In the genomic region with DNA sequence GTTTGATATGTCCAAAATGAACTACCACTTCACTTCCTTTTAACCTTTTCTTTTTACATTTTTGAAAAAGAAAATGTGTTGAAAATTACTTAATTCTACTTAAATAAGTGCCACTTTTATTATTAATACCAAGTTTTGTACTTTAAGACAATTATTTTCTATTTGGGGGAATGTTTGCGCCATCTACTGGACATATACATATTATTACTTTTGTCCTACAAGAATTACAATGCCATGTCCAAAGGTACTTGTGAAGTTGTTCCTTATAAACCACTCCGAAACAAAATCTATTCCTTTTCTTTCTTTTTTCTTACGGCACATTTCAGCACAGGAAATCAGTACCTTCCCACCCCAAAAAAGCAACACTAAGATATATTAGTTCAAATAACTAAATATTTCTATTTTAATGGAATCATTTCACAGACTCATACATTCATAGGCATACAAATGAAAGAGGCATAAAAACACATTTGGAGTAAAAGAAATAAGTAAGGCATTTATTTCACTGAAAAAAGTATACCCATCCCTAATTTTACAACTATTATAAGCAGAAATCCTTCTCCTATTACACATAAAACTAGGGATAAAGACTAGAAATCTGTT, we compare ENCODE assay signal across 8 cellular contexts.
DNase-seq lines count a peak whose midpoint lies in the region; ATAC-seq and TF ChIP-seq lines count a peak whose summit lies in the region.

No MANE protein-coding gene starts in this region.

- H3K36me3 ChIP-seq in transverse colon: no peaks in the 10 kb centered on the region

- no peak for DNase-seq in GM12864 (ENCODE audit: low read depth)
- peak; percentile 23 for DNase-seq in LNCaP clone FGC (ENCODE audit: low read depth)
- peak; percentile 24 for DNase-seq in SKM-1 (lab: John Stamatoyannopoulos, UW; ENCODE audit: unreplicated experiment)
- DNase-seq in glomerular visceral epithelial cell (ENCODE audit: extremely low spot score): peak; percentile 26
- DNase-seq in transverse colon: no peak
- no peak for DNase-seq in T-helper 17 cell
- DNase-seq in stimulated activated CD4-positive, alpha-beta T cell treated with anti-CD3 and anti-CD28 coated beads, Interleukin-2, amount 100 ng/mL, for 48 hours: no peak

- TF ChIP-seq EP300 in transverse colon (IDR thresholded peaks at IDR 0.05; ENCODE audit: low read depth): no peak

- WGBS in transverse colon (ENCODE audit: low coverage in 1 of 2), 2 donors: 16 to 17% methylated on average over 3 of the region's 3 CpGs

- no peak overlapping the region for H3K4me3 Mint-ChIP-seq in T-helper 17 cell

- no peaks in the 10 kb centered on the region for H3K4me1 ChIP-seq in transverse colon

- H3K4me1 Mint-ChIP-seq in T-helper 17 cell: no peaks in the 10 kb centered on the region

- H3K27me3 Mint-ChIP-seq in T-helper 17 cell: no peaks in the 10 kb centered on the region

- H3K9me3 ChIP-seq in transverse colon (no peaks in the 10 kb centered on the region), T-helper 17 cell (ENCODE audit: control insufficient read depth, low read length, poor library complexity, severe bottlenecking) (no peaks in the 10 kb centered on the region)

- H3K27ac ChIP-seq in transverse colon: no peak overlapping the region

- H3K36me3 Mint-ChIP-seq in T-helper 17 cell (ENCODE audit: low read depth): no peaks in the 10 kb centered on the region

- no peak for ATAC-seq in T-helper 17 cell
- ATAC-seq in HG03521 (IDR thresholded peaks at IDR 0.05; ENCODE audit: unreplicated experiment): no peak

- intact Hi-C loops in transverse colon (cut with DNase I; ENCODE audit: low total_unique reads): no loop called here

- no peaks in the 10 kb centered on the region for H3K27me3 ChIP-seq in transverse colon

- TF ChIP-seq CTCF in GM12864 (IDR thresholded peaks at IDR 0.05; ENCODE audit: low read depth, low read length, missing control alignments) (peak; percentile 25), LNCaP clone FGC (IDR thresholded peaks at IDR 0.05; ENCODE audit: control insufficient read depth, extremely low read depth, insufficient read depth) (peak; percentile 49), transverse colon (IDR thresholded peaks at IDR 0.05) (peak; percentile 31 to 61 (median 50))

- in situ Hi-C loops in transverse colon (cut with MboI; ENCODE audit: low pct_ligation_motif_present in 1 of 4, low pct_unique_long_range_greater_than_20kb in 1 of 4, low sequenced_read_pairs in 3 of 4): loop anchor here in 3 of 4 donors (25.0 kb wide), 2 partner anchors 317 to 442 kb away; no protein-coding TSS in a partner anchor

- no peak overlapping the region for H3K4me3 ChIP-seq in GM12864 (ENCODE audit: low read depth, low read length)
- no peak overlapping the region for H3K4me3 ChIP-seq in LNCaP clone FGC (ENCODE audit: low read depth, low read length)
- no peak overlapping the region for H3K4me3 ChIP-seq in transverse colon

- no peak overlapping the region for H3K27ac Mint-ChIP-seq in T-helper 17 cell

- TF ChIP-seq POLR2A in transverse colon (IDR thresholded peaks at IDR 0.05): no peak

Comparison
In these comparisons a context has a peak if more than half of its experiments do, and no peak if none do; other contexts are left out.
1. DNase-seq: peak in LNCaP clone FGC (single experiment), SKM-1 (single experiment) and glomerular visceral epithelial cell (single experiment); none in GM12864 (single experiment), transverse colon (single experiment), T-helper 17 cell (0 of 3) and stimulated activated CD4-positive, alpha-beta T cell treated with anti-CD3 and anti-CD28 coated beads, Interleukin-2, amount 100 ng/mL, for 48 hours (0 of 2).
2. Peak in every context shown above with its lines, with median percentiles within 50 percentile points of each other: CTCF ChIP-seq.